In the genomic region with DNA sequence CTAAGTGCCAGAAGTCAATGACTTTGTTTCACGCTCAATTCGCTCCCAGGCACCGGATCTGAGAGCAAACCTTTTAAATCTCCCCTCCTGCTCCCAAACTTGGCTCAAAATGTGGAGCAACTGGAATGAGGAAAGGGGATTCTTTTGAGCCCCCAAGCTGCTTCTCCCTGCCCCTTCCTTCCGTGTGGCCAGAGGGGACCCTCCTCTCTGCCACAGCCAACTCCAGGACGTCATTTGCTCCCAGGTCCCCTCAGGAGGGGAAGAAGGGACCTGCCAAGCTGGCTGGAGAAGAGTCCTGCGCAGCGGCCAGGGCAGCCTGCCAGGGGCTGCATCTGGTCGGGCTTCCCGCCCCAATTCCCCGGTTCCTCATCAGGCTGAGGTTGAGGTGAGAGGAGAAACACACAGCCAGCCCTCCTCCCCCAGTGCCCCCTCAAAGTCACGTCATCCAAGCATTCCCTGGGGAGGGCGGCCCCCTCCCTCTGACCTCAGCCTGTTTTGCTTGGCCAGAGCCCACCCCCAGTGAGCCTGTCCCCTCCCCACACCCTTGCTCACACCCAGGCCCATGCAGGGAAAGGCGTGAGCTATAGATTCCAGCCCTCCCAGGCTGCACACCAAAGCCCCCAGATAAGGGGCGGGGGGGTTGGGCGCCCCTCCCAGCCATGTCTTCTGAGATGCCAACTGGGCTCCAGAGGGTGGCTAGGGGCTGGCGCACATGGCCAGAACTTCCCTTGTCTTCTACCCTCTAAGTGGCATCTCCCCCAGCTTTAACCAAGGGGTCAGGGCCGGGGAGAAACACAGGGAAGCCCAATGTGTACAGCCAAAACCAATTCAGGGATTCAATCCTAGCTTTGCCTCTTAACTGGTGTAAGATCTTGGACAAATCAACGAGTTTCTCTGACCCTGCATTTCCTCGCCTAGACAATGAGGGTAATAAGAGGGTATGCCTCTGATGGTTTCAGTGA, we compare ENCODE assay signal across 1 cellular context.
TF ChIP-seq lines count a peak whose summit lies in the region.

No MANE protein-coding gene starts in this region.

TF ChIP-seq in HEK293, 187 proteins besides CTCF, POLR2A, EP300 and RAD21 (continued from another document):
- TF ChIP-seq ZNF704 (tag by site-specific recombination; IDR thresholded peaks at IDR 0.05), result no peak
- TF ChIP-seq ZFP3 (tag by site-specific recombination; IDR thresholded peaks at IDR 0.05; ENCODE audit: low read depth), result no peak
- peak; percentile 9; the same call in 1 of the 2 replicates for TF ChIP-seq SP2 (tag by site-specific recombination; IDR thresholded peaks at IDR 0.05)
- TF ChIP-seq YY2 (tag by site-specific recombination; IDR thresholded peaks at IDR 0.05), result no peak
- TF ChIP-seq FEZF1 (tag by site-specific recombination; IDR thresholded peaks at IDR 0.05), result no peak
- TF ChIP-seq ZNF398 (tag by site-specific recombination; IDR thresholded peaks at IDR 0.05), result peak; percentile 98
- TF ChIP-seq ZNF610 (tag by site-specific recombination; IDR thresholded peaks at IDR 0.05; ENCODE audit: borderline replicate concordance), result no peak
- peak; percentile 74 for TF ChIP-seq ZNF600 (tag by site-specific recombination; IDR thresholded peaks at IDR 0.05)
- no peak for TF ChIP-seq ZNF670 (tag by site-specific recombination; IDR thresholded peaks at IDR 0.05; ENCODE audit: low read depth)
- peak; percentile 71 for TF ChIP-seq ZNF10 (tag by site-specific recombination; IDR thresholded peaks at IDR 0.05)
- TF ChIP-seq GLIS2 (tag by site-specific recombination; IDR thresholded peaks at IDR 0.05), result 0 out of 2 replicates have a peak, but pooled peaks have one; percentile 27
- TF ChIP-seq ZNF19 (tag by site-specific recombination; IDR thresholded peaks at IDR 0.05; ENCODE audit: low read depth), result no peak
- no peak for TF ChIP-seq ZNF391 (tag by site-specific recombination; IDR thresholded peaks at IDR 0.05; ENCODE audit: borderline replicate concordance, low read depth)
- no peak for TF ChIP-seq ZNF514 (tag by site-specific recombination; IDR thresholded peaks at IDR 0.05)
